In the genomic region with DNA sequence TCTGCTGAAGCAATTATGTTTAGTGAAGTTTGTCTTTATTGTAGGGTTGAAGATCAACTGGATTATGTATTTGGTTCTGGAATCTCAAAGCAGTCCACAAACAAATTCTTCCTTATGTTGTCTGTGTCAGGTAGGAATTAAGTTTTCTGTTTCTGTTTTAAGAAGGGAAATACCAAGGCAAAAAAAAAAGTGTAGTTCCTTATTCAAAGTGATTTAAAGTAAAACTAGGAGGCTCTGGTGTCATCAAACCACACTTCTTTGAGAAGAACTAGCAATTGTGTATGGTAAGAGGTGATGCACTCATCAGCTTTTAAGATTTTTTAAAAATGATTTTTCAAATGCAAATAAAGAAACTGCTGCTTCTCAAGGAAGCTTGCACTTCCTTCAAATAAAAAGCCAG, we compare ENCODE assay signal across 9 cellular contexts. TPM values are rescaled to one million over a fixed set of nuclear protein-coding genes. Genes with fewer than 3 reads are reported as not detected.
DNase-seq lines count a peak whose midpoint lies in the region; TF ChIP-seq lines count a peak whose summit lies in the region.
"Had no signal": no experiment of that assay in that cellular context is flagged by ENCODE, and none has a peak within 500 bp of the region (broad histone marks: within the 10 kb centered on the region; RNA-seq: fewer than 3 reads in every experiment).

No MANE protein-coding gene starts in this region.

- intact Hi-C loops in transverse colon (cut with DNase I; ENCODE audit: low total_unique reads), result no loop called here

- peak overlapping the region; percentile 31 for H3K4me3 Mint-ChIP-seq in activated naive CD4-positive, alpha-beta T cell treated with anti-CD3 and anti-CD28 coated beads, Interleukin-2, amount 10 ng/mL, durations not matched to agents 7 days and 5 days
- H3K4me3 Mint-ChIP-seq in chondrocyte (ENCODE audit: unreplicated experiment), result no peak overlapping the region

- H3K36me3 ChIP-seq in transverse colon, result peaks cover 0 to 3% (median 0%) of the 10 kb centered on the region in 4 donors

- H3K4me1 Mint-ChIP-seq in activated naive CD4-positive, alpha-beta T cell treated with anti-CD3 and anti-CD28 coated beads, Interleukin-2, amount 10 ng/mL, durations not matched to agents 7 days and 5 days, result peaks cover 25% of the 10 kb centered on the region
- H3K4me1 Mint-ChIP-seq in chondrocyte (ENCODE audit: low read depth), result peaks cover 19% of the 10 kb centered on the region

- TF ChIP-seq POLR2A in transverse colon (IDR thresholded peaks at IDR 0.05), result no peak

- in situ Hi-C loops in transverse colon (cut with MboI; ENCODE audit: low pct_ligation_motif_present in 1 of 4, low pct_unique_long_range_greater_than_20kb in 1 of 4, low sequenced_read_pairs in 3 of 4), result loop anchor here in 1 of 4 donors (25.0 kb wide), 1 partner anchor 247 kb away; the partner anchor contains the start of gene SMAP1

- peaks cover 8% of the 10 kb centered on the region for H3K27me3 Mint-ChIP-seq in activated naive CD4-positive, alpha-beta T cell treated with anti-CD3 and anti-CD28 coated beads, Interleukin-2, amount 10 ng/mL, durations not matched to agents 7 days and 5 days
- H3K27me3 Mint-ChIP-seq in chondrocyte (ENCODE audit: low read depth), result no peaks in the 10 kb centered on the region

- no peaks in the 10 kb centered on the region for H3K9me3 Mint-ChIP-seq in activated naive CD4-positive, alpha-beta T cell treated with anti-CD3 and anti-CD28 coated beads, Interleukin-2, amount 10 ng/mL, durations not matched to agents 7 days and 5 days
- H3K9me3 Mint-ChIP-seq in chondrocyte (ENCODE audit: low read depth), result no peaks in the 10 kb centered on the region

- peaks cover 8% of the 10 kb centered on the region for H3K36me3 Mint-ChIP-seq in activated naive CD4-positive, alpha-beta T cell treated with anti-CD3 and anti-CD28 coated beads, Interleukin-2, amount 10 ng/mL, durations not matched to agents 7 days and 5 days
- peaks cover 2% of the 10 kb centered on the region for H3K36me3 Mint-ChIP-seq in chondrocyte (ENCODE audit: low read depth)

- TF ChIP-seq CTCF in epithelial cell of proximal tubule (conservative IDR thresholded peaks at IDR 0.05; ENCODE audit: low read depth, low read length), result no peak
- TF ChIP-seq CTCF in transverse colon (IDR thresholded peaks at IDR 0.05), result no peak
- no peak for TF ChIP-seq CTCF in chondrocyte (IDR thresholded peaks at IDR 0.05)

- CTCF ChIA-PET in activated naive CD4-positive, alpha-beta T cell treated with anti-CD3 and anti-CD28 coated beads, Interleukin-2, amount 10 ng/mL, durations not matched to agents 7 days and 5 days (lab: Charles Lee), result interaction anchor here (1.9 to 2.3 kb wide), 2 partner anchors 132 to 271 kb away, joined by 4 to 6 read pairs; no protein-coding TSS in a partner anchor

- no peak for TF ChIP-seq EP300 in transverse colon (IDR thresholded peaks at IDR 0.05; ENCODE audit: low read depth)

- no peaks in the 10 kb centered on the region for H3K9me3 ChIP-seq in transverse colon

- peaks cover 11 to 48% (median 30%) of the 10 kb centered on the region in 4 donors for H3K4me1 ChIP-seq in transverse colon

- peak overlapping the region; percentile 8 to 93 (median 91) for H3K27ac ChIP-seq in transverse colon

- H3K4me3 ChIP-seq in epithelial cell of proximal tubule (ENCODE audit: low read depth, low read length) (peak overlapping the region; percentile 71), transverse colon (peak overlapping the region in 2 of 4 donors; percentile 89 to 90)

- H3K27ac Mint-ChIP-seq in activated naive CD4-positive, alpha-beta T cell treated with anti-CD3 and anti-CD28 coated beads, Interleukin-2, amount 10 ng/mL, durations not matched to agents 7 days and 5 days, result peak overlapping the region; percentile 5
- H3K27ac Mint-ChIP-seq in chondrocyte (ENCODE audit: unreplicated experiment), result no peak overlapping the region

- no peak for DNase-seq in activated naive CD4-positive, alpha-beta T cell treated with anti-CD3 and anti-CD28 coated beads, Interleukin-2, amount 10 ng/mL, durations not matched to agents 7 days and 5 days
- DNase-seq in activated naive CD4-positive, alpha-beta T cell treated with anti-CD3 and anti-CD28 coated beads, Interleukin-2, amount 50 U/mL, for 16 hours, result no peak
- DNase-seq in OCI-M1 (lab: John Stamatoyannopoulos, UW) (peak; percentile 64), epithelial cell of proximal tubule (ENCODE audit: low read depth) (no peak), transverse colon (no peak), C1 segment of cervical spinal cord (lab: John Stamatoyannopoulos, UW) (no peak), chondrocyte (ENCODE audit: low spot score) (no peak)
- DNase-seq in stimulated activated CD4-positive, alpha-beta T cell treated with anti-CD3 and anti-CD28 coated beads, Interleukin-2, amount 100 ng/mL, for 24 hours, result no peak
- DNase-seq: NCI-H187 treated with DMSO at 0.1 percent for 48 hours had no signal

- no peaks in the 10 kb centered on the region for H3K27me3 ChIP-seq in transverse colon

RNA-seq across cellular contexts. Expression of gene FAM135A, which starts 1.9 kb away (rescaled TPM):
- total RNA-seq in epithelial cell of proximal tubule, result 18.4 and 25.1 TPM in 2 replicates
- 100 to 1,000 TPM in 1 of 4 donors, 10 to 100 TPM in 3; 38.9 to 115 (median 65.7) TPM for total RNA-seq in transverse colon
- total RNA-seq in chondrocyte, result 8.8 to 11.9 TPM (median 10.6 TPM) in 3 replicates
